ENCODE assay signal across 8 cellular contexts in genomic region chr6:3258720-3259490, GRCh38. TPM values are rescaled to one million over a fixed set of nuclear protein-coding genes. Genes with fewer than 3 reads are reported as not detected.
DNase-seq lines count a peak whose midpoint lies in the region; ATAC-seq and TF ChIP-seq lines count a peak whose summit lies in the region.

Gene PSMG4 (plus strand): TSS chr6:3258947. CDS start chr6:3259023, 76 bp downstream.

- H3K36me3 Mint-ChIP-seq in activated naive CD4-positive, alpha-beta T cell treated with anti-CD3 and anti-CD28 coated beads for 36 hours (ENCODE audit: low read depth): peaks cover 15% of the 10 kb centered on the region

- H3K27me3 ChIP-seq in gastroesophageal sphincter: no peaks in the 10 kb centered on the region

- H3K4me3 ChIP-seq in HFF-Myc (replicated peaks; ENCODE audit: low read depth, low read length) (peak within 1 kb of the TSS; percentile 92), NB4 (ENCODE audit: low read depth, low read length) (peak within 1 kb of the TSS; percentile 97), SK-N-MC (peak within 1 kb of the TSS; percentile 98), gastroesophageal sphincter (peak within 1 kb of the TSS; percentile 73 to 99)

- no peak for TF ChIP-seq CTCF in HFF-Myc (IDR thresholded peaks at IDR 0.05; ENCODE audit: low read depth, low read length, missing control alignments)
- no peak for TF ChIP-seq CTCF in NB4 (IDR thresholded peaks at IDR 0.05; ENCODE audit: low read depth, low read length)
- TF ChIP-seq CTCF in gastroesophageal sphincter (IDR thresholded peaks at IDR 0.05): no peak
- TF ChIP-seq CTCF in subcutaneous adipose tissue (IDR thresholded peaks at IDR 0.05; ENCODE audit: low read depth): no peak

- H3K27ac Mint-ChIP-seq in activated naive CD4-positive, alpha-beta T cell treated with anti-CD3 and anti-CD28 coated beads for 36 hours: peak within 1 kb of the TSS; percentile 87

- TF ChIP-seq POLR2A in NB4 (IDR thresholded peaks at IDR 0.05; ENCODE audit: extremely low read depth, insufficient read length): peak; percentile 71
- TF ChIP-seq POLR2A in gastroesophageal sphincter (IDR thresholded peaks at IDR 0.05): peak; percentile 63 to 66

- H3K36me3 ChIP-seq in SK-N-MC (ENCODE audit: insufficient read depth, low read length): peaks cover 7% of the 10 kb centered on the region
- H3K36me3 ChIP-seq in gastroesophageal sphincter: peaks cover 0 to 9% of the 10 kb centered on the region in 2 donors

- TF ChIP-seq EP300 in gastroesophageal sphincter (IDR thresholded peaks at IDR 0.05): no peak

- DNase-seq in GM04504 (ENCODE audit: low read depth): peak; percentile 78
- peak; percentile 43 for DNase-seq in HFF-Myc (ENCODE audit: extremely low read depth, low read depth)
- DNase-seq in NB4 (ENCODE audit: low read depth): peak; percentile 93
- DNase-seq in SK-N-MC (ENCODE audit: low read depth, low spot score): no peak
- peak; percentile 94 for DNase-seq in activated naive CD4-positive, alpha-beta T cell treated with anti-CD3 and anti-CD28 coated beads for 36 hours
- DNase-seq in non-pigmented ciliary epithelial cell (ENCODE audit: low read depth): peak; percentile 50

- intact Hi-C loops in activated naive CD4-positive, alpha-beta T cell treated with anti-CD3 and anti-CD28 coated beads for 36 hours (cut with micrococcal nuclease): loop anchor here (1.0 to 2.0 kb wide), 7 partner anchors 50 to 494 kb away; partner anchors contain the start of genes BPHL, NQO2, RIPK1 and WRNIP1

- WGBS in gastroesophageal sphincter (ENCODE audit: low coverage in 1 of 2), 2 donors: 0% methylated on average over 2 of the region's 80 CpGs; no CpG with 5 or more reads in 1 of the 2 donors

- H3K27me3 Mint-ChIP-seq in activated naive CD4-positive, alpha-beta T cell treated with anti-CD3 and anti-CD28 coated beads for 36 hours (ENCODE audit: low read depth): no peaks in the 10 kb centered on the region

- peak; percentile 97 for ATAC-seq in gastroesophageal sphincter

- peak within 1 kb of the TSS; percentile 85 for H3K9ac ChIP-seq in SK-N-MC (ENCODE audit: insufficient read length)

- H3K4me1 ChIP-seq in gastroesophageal sphincter: peaks cover 0 to 47% (median 20%) of the 10 kb centered on the region in 3 donors

- peaks cover 2% of the 10 kb centered on the region for H3K9me3 Mint-ChIP-seq in activated naive CD4-positive, alpha-beta T cell treated with anti-CD3 and anti-CD28 coated beads for 36 hours

- no peak within 1 kb of the TSS for H3K27ac ChIP-seq in SK-N-MC
- peak within 1 kb of the TSS; percentile 18 to 88 (median 82) for H3K27ac ChIP-seq in gastroesophageal sphincter

- CTCF ChIA-PET in activated naive CD4-positive, alpha-beta T cell treated with anti-CD3 and anti-CD28 coated beads for 36 hours (lab: Charles Lee): interaction anchor here (0.6 to 5.1 kb wide), 9 partner anchors 7 to 755 kb away, joined by 3 to 40 read pairs (median 4); no protein-coding TSS in a partner anchor

- H3K4me1 Mint-ChIP-seq in activated naive CD4-positive, alpha-beta T cell treated with anti-CD3 and anti-CD28 coated beads for 36 hours (ENCODE audit: low read depth): peaks cover 35% of the 10 kb centered on the region

- H3K9me3 ChIP-seq in SK-N-MC (ENCODE audit: low read depth, low read length): no peaks in the 10 kb centered on the region
- H3K9me3 ChIP-seq in gastroesophageal sphincter: no peaks in the 10 kb centered on the region

- peak within 1 kb of the TSS; percentile 94 for H3K4me3 Mint-ChIP-seq in activated naive CD4-positive, alpha-beta T cell treated with anti-CD3 and anti-CD28 coated beads for 36 hours

RNA-seq across cellular contexts. Expression of gene PSMG4, which starts in this region (rescaled TPM):
- total RNA-seq in activated naive CD4-positive, alpha-beta T cell treated with anti-CD3 and anti-CD28 coated beads for 36 hours: 10 to 100 TPM; 23.9 to 26.2 TPM
- total RNA-seq in gastroesophageal sphincter: 10 to 100 TPM; 23.6 to 37.8 (median 29.5) TPM
- 10 to 100 TPM; 13.9 to 30.0 (median 19.5) TPM for total RNA-seq in subcutaneous adipose tissue
